ENCODE assay signal across 11 cellular contexts in the genomic region with DNA sequence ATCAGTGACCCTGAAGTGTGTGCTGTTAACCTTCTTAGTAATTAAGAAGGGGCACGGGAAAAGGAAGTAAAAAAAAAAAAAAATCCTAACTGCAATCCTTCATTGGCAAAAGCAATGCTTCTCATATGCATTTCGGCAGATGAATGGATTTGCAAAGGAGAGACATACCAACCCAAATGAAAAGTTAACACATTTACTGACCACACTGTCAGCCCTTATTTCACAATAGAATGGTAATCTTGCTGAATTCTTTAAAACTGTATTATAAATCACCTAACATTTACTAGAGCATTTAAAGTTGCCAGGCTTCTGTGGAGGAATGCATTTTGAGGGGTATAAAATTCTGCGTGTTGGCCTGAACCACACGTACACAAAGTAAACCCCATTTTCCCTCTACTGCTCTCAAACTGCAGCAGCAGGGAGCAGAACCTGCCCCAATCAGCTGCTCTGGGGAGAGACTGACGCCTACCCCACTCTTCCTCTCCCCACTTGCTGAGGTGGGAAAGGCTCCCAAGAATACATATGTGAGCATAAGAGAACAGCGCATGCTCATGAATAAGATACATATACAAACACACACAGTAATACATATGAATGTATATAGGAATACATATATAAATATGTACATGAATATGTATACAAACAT.
DNase-seq lines count a peak whose midpoint lies in the region; ATAC-seq and TF ChIP-seq lines count a peak whose summit lies in the region.
"Had no signal": no experiment of that assay in that cellular context is flagged by ENCODE, and none has a peak within 500 bp of the region (broad histone marks: within the 10 kb centered on the region; RNA-seq: fewer than 3 reads in every experiment).

No MANE protein-coding gene starts in this region.

- no peak overlapping the region for H4K8ac ChIP-seq in IMR-90 (ENCODE audit: low read depth in 2 of 2, low read length in 2 of 2)

- no peak overlapping the region for H3K4ac ChIP-seq in IMR-90 (ENCODE audit: low read depth, low read length)

- H4K5ac ChIP-seq in IMR-90 (ENCODE audit: low read depth, low read length), result no peak overlapping the region

- H3K18ac ChIP-seq in IMR-90 (ENCODE audit: low read depth, low read length), result no peak overlapping the region

- ATAC-seq in IMR-90 (ENCODE audit: low read depth), result no peak
- no peak for ATAC-seq in activated naive CD8-positive, alpha-beta T cell treated with anti-CD3 and anti-CD28 coated beads, Interleukin-2, amount 50 U/mL, for 24 hours
- peak in 1 of 2 donors; percentile 72 for ATAC-seq in natural killer cell treated with Interleukin-12 subunit alpha and Interleukin-12 subunit beta and Interleukin-15 and Interleukin-18, amount 100 ng/mL, for 72 hours
- no peak for ATAC-seq in GM18861 (IDR thresholded peaks at IDR 0.05; ENCODE audit: unreplicated experiment)
- no peak for ATAC-seq in GM21528 (IDR thresholded peaks at IDR 0.05; ENCODE audit: low FRiP score, unreplicated experiment)
- ATAC-seq: heart right ventricle had no signal

- TF ChIP-seq EP300 in ovary (IDR thresholded peaks at IDR 0.05), result no peak

- peaks cover 4% of the 10 kb centered on the region; the same call in 1 of the 2 replicates for H3K9me1 ChIP-seq in IMR-90 (ENCODE audit: insufficient read depth, low read length)

- no peak overlapping the region for H2AFZ ChIP-seq in IMR-90 (replicated peaks; ENCODE audit: low read length, poor library complexity)

- H3K36me3 ChIP-seq in CD8-positive, alpha-beta memory T cell (ENCODE audit: insufficient read depth, low read length), result no peaks in the 10 kb centered on the region
- no peaks in the 10 kb centered on the region for H3K36me3 ChIP-seq in IMR-90 (ENCODE audit: control insufficient read depth, insufficient read depth, low read length)
- H3K36me3 ChIP-seq in ovary, result no peaks in the 10 kb centered on the region
- H3K36me3 ChIP-seq: heart right ventricle had no signal

- CTCF ChIA-PET in CD8-positive, alpha-beta memory T cell (lab: Charles Lee), result no interaction called here
- CTCF ChIA-PET in IMR-90 (lab: Yijun Ruan, JAX), result no interaction called here

- TF ChIP-seq CTCF in IMR-90 (conservative IDR thresholded peaks at IDR 0.05; ENCODE audit: low read depth, low read length), result no peak
- TF ChIP-seq CTCF in ovary (IDR thresholded peaks at IDR 0.05), result no peak

- no peak overlapping the region for H3K14ac ChIP-seq in IMR-90 (replicated peaks; ENCODE audit: low read depth, low read length)

- WGBS in IMR-90 (ENCODE audit: extremely low coverage in 2 of 2, insufficient read length in 1 of 2), 2 experiments, result no CpG with 5 or more reads among the region's 6 CpGs
- 60 to 77% (median 74%) methylated on average over 6 of the region's 6 CpGs for WGBS in ovary, 3 donors

- H3K27me3 Mint-ChIP-seq in CD8-positive, alpha-beta memory T cell, result no peaks in the 10 kb centered on the region
- no peaks in the 10 kb centered on the region for H3K27me3 Mint-ChIP-seq in activated naive CD8-positive, alpha-beta T cell treated with anti-CD3 and anti-CD28 coated beads, Interleukin-2, amount 50 U/mL, for 24 hours
- no peaks in the 10 kb centered on the region for H3K27me3 Mint-ChIP-seq in natural killer cell treated with Interleukin-12 subunit alpha and Interleukin-12 subunit beta and Interleukin-15 and Interleukin-18, amount 100 ng/mL, for 72 hours

- peak overlapping the region in 3 of 7 donors; percentile 8 to 33 (median 26) for H3K4me3 Mint-ChIP-seq in CD8-positive, alpha-beta memory T cell
- peak overlapping the region; percentile 49 for H3K4me3 Mint-ChIP-seq in activated naive CD8-positive, alpha-beta T cell treated with anti-CD3 and anti-CD28 coated beads, Interleukin-2, amount 50 U/mL, for 24 hours
- peak overlapping the region; percentile 60 for H3K4me3 Mint-ChIP-seq in natural killer cell treated with Interleukin-12 subunit alpha and Interleukin-12 subunit beta and Interleukin-15 and Interleukin-18, amount 100 ng/mL, for 72 hours

- peaks cover 65% of the 10 kb centered on the region for H3K4me1 ChIP-seq in CD8-positive, alpha-beta memory T cell (ENCODE audit: insufficient read depth, low read length)
- H3K4me1 ChIP-seq in IMR-90 (ENCODE audit: control insufficient read depth, insufficient read depth, low read length), result peaks cover 4% of the 10 kb centered on the region
- H3K4me1 ChIP-seq in ovary (ENCODE audit: insufficient read depth), result peaks cover 7% of the 10 kb centered on the region

- H3K9ac ChIP-seq in IMR-90 (ENCODE audit: low read depth, low read length), result no peak overlapping the region

- H3K4me2 ChIP-seq in IMR-90 (ENCODE audit: low read depth, low read length), result no peak overlapping the region

- no peak overlapping the region for H3K27ac ChIP-seq in CD8-positive, alpha-beta memory T cell (ENCODE audit: low read depth, low read length)
- H3K27ac ChIP-seq in IMR-90 (ENCODE audit: insufficient read depth, low read length) (no peak overlapping the region), ovary (no peak overlapping the region)
- H3K27ac ChIP-seq: heart right ventricle had no signal

- H2AK9ac ChIP-seq in IMR-90 (replicated peaks; ENCODE audit: low read depth, low read length, poor library complexity), result no peak overlapping the region

- in situ Hi-C loops in IMR-90 (cut with MboI; ENCODE audit: low sequenced_read_pairs), result no loop called here

- TF ChIP-seq RAD21 in IMR-90 (IDR thresholded peaks at IDR 0.05; ENCODE audit: low read length), result no peak

- H2BK15ac ChIP-seq in IMR-90 (ENCODE audit: low read depth, low read length), result no peak overlapping the region

- no peak overlapping the region for H3K56ac ChIP-seq in IMR-90 (ENCODE audit: extremely low read depth, insufficient read depth, low read length)

- intact Hi-C loops in IMR-90 (cut with micrococcal nuclease), result no loop called here
- intact Hi-C loops in ovary (cut with DNase I), result no loop called here

- no peaks in the 10 kb centered on the region for H3K27me3 ChIP-seq in CD8-positive, alpha-beta memory T cell (ENCODE audit: insufficient read depth, low read length, poor library complexity, severe bottlenecking)
- H3K27me3 ChIP-seq in IMR-90 (ENCODE audit: control insufficient read depth, insufficient read depth, low read length), result no peaks in the 10 kb centered on the region
- no peaks in the 10 kb centered on the region for H3K27me3 ChIP-seq in ovary
- H3K27me3 ChIP-seq: heart right ventricle had no signal

- no TSS peak for BruUV-seq in IMR-90 (replicated peaks; lab: Mats Ljungman, UMichigan)

- H3K36me3 Mint-ChIP-seq in CD8-positive, alpha-beta memory T cell, result peaks cover 4 to 12% (median 11%) of the 10 kb centered on the region in 3 donors
- peaks cover 13% of the 10 kb centered on the region for H3K36me3 Mint-ChIP-seq in activated naive CD8-positive, alpha-beta T cell treated with anti-CD3 and anti-CD28 coated beads, Interleukin-2, amount 50 U/mL, for 24 hours (ENCODE audit: low read depth)
- no peaks in the 10 kb centered on the region for H3K36me3 Mint-ChIP-seq in natural killer cell treated with Interleukin-12 subunit alpha and Interleukin-12 subunit beta and Interleukin-15 and Interleukin-18, amount 100 ng/mL, for 72 hours

- no peak for DNase-seq in CD8-positive, alpha-beta memory T cell
- DNase-seq in IMR-90 (no peak), ovary (no peak)
- no peak for DNase-seq in activated naive CD8-positive, alpha-beta T cell treated with anti-CD3 and anti-CD28 coated beads, Interleukin-2, amount 50 U/mL, for 24 hours
- no peak for DNase-seq in natural killer cell treated with Interleukin-12 subunit alpha and Interleukin-12 subunit beta and Interleukin-15 and Interleukin-18, amount 100 ng/mL, for 72 hours (ENCODE audit: low spot score)
- DNase-seq: Calu3, erythroblast, H7, heart right ventricle had no signal

- H2BK120ac ChIP-seq in IMR-90 (ENCODE audit: low read depth, low read length), result no peak overlapping the region

- H3K9me3 ChIP-seq in CD8-positive, alpha-beta memory T cell (ENCODE audit: low read length), result no peaks in the 10 kb centered on the region
- H3K9me3 ChIP-seq in IMR-90 (ENCODE audit: control insufficient read depth, insufficient read depth, low read length) (no peaks in the 10 kb centered on the region), ovary (no peaks in the 10 kb centered on the region)
- H3K9me3 ChIP-seq: heart right ventricle had no signal

- H3K27ac Mint-ChIP-seq in CD8-positive, alpha-beta memory T cell, result peak overlapping the region in 5 of 8 donors; percentile 6 to 70 (median 64)
- H3K27ac Mint-ChIP-seq in activated naive CD8-positive, alpha-beta T cell treated with anti-CD3 and anti-CD28 coated beads, Interleukin-2, amount 50 U/mL, for 24 hours, result peak overlapping the region; percentile 94
- H3K27ac Mint-ChIP-seq in natural killer cell treated with Interleukin-12 subunit alpha and Interleukin-12 subunit beta and Interleukin-15 and Interleukin-18, amount 100 ng/mL, for 72 hours, result peak overlapping the region; percentile 38 to 69

- no peak overlapping the region for H2AK5ac ChIP-seq in IMR-90 (ENCODE audit: low read depth, low read length)

- no peak overlapping the region for H4K91ac ChIP-seq in IMR-90 (ENCODE audit: insufficient read depth, low read depth, low read length)

- no peaks in the 10 kb centered on the region for H3K9me3 Mint-ChIP-seq in CD8-positive, alpha-beta memory T cell
- H3K9me3 Mint-ChIP-seq in activated naive CD8-positive, alpha-beta T cell treated with anti-CD3 and anti-CD28 coated beads, Interleukin-2, amount 50 U/mL, for 24 hours, result peaks cover 4% of the 10 kb centered on the region
- no peaks in the 10 kb centered on the region for H3K9me3 Mint-ChIP-seq in natural killer cell treated with Interleukin-12 subunit alpha and Interleukin-12 subunit beta and Interleukin-15 and Interleukin-18, amount 100 ng/mL, for 72 hours

- TF ChIP-seq POLR2A in IMR-90 (IDR thresholded peaks at IDR 0.05; ENCODE audit: low read depth, low read length) (no peak), ovary (IDR thresholded peaks at IDR 0.05) (no peak)

- H2BK5ac ChIP-seq in IMR-90 (ENCODE audit: low read depth, low read length, poor library complexity, severe bottlenecking), result no peak overlapping the region

- no peak overlapping the region for H2BK20ac ChIP-seq in IMR-90 (ENCODE audit: low read depth, low read length)

- H4K20me1 ChIP-seq in IMR-90 (ENCODE audit: insufficient read depth, low read length), result no peaks in the 10 kb centered on the region

- dilution Hi-C loops in IMR-90 (cut with HindIII; ENCODE audit: low sequenced_read_pairs, unreplicated experiment), result no loop called here

- no peak overlapping the region for H3K4me3 ChIP-seq in CD8-positive, alpha-beta memory T cell (ENCODE audit: low read length)
- H3K4me3 ChIP-seq in IMR-90 (ENCODE audit: insufficient read depth, low read depth, low read length) (no peak overlapping the region), ovary (no peak overlapping the region)
- H3K4me3 ChIP-seq: heart right ventricle had no signal

- H3K4me1 Mint-ChIP-seq in CD8-positive, alpha-beta memory T cell, result peaks cover 55 to 79% (median 66%) of the 10 kb centered on the region in 3 donors
- H3K4me1 Mint-ChIP-seq in activated naive CD8-positive, alpha-beta T cell treated with anti-CD3 and anti-CD28 coated beads, Interleukin-2, amount 50 U/mL, for 24 hours, result peaks cover 92% of the 10 kb centered on the region
- H3K4me1 Mint-ChIP-seq in natural killer cell treated with Interleukin-12 subunit alpha and Interleukin-12 subunit beta and Interleukin-15 and Interleukin-18, amount 100 ng/mL, for 72 hours (ENCODE audit: low read depth in 2 of 2), result peaks cover 28 to 48% of the 10 kb centered on the region in 2 donors

- no peak overlapping the region for H3K23ac ChIP-seq in IMR-90 (ENCODE audit: low read depth, low read length)

- POLR2A ChIA-PET in CD8-positive, alpha-beta memory T cell (lab: Charles Lee), result no interaction called here
- POLR2A ChIA-PET in IMR-90 (lab: Charles Lee; ENCODE audit: unreplicated experiment), result no interaction called here

- H3K79me1 ChIP-seq in IMR-90 (ENCODE audit: low read depth in 1 of 2, low read length in 2 of 2), result peaks cover 6 to 23% of the 10 kb centered on the region in 2 experiments; a peak in 3 of 4 replicates
